ENCODE assay signal across 13 cellular contexts in genomic region chr2:176098366-176099158, GRCh38. TPM values are rescaled to one million over a fixed set of nuclear protein-coding genes. Genes with fewer than 3 reads are reported as not detected.
DNase-seq lines count a peak whose midpoint lies in the region; ATAC-seq and TF ChIP-seq lines count a peak whose summit lies in the region.
"Had no signal": no experiment of that assay in that cellular context is flagged by ENCODE, and none has a peak within 500 bp of the region (broad histone marks: within the 10 kb centered on the region; RNA-seq: fewer than 3 reads in every experiment).

No MANE protein-coding gene starts in this region.

- H3K79me2 ChIP-seq in ACC112 (ENCODE audit: control insufficient read depth, insufficient read depth, low read length, unreplicated experiment) (no peaks in the 10 kb centered on the region), PC-3 (ENCODE audit: low read length) (no peaks in the 10 kb centered on the region)

- peak overlapping the region; percentile 99 for H3K4me2 ChIP-seq in PC-3 (ENCODE audit: low read length)

- peaks cover 0 to 8% of the 10 kb centered on the region in 2 donors for H3K36me3 Mint-ChIP-seq in CD4-positive, alpha-beta memory T cell

- H3K4me3 ChIP-seq in ACC112 (ENCODE audit: low read depth, low read length): 0 out of 2 replicates have a peak overlapping the region, but pooled peaks have one; percentile 52
- H3K4me3 ChIP-seq in PC-3 (ENCODE audit: low read length): peak overlapping the region; percentile 88
- H3K4me3 ChIP-seq in iPS-20b (ENCODE audit: low read length): peak overlapping the region; percentile 11; the same call in 1 of the 2 replicates
- H3K4me3 ChIP-seq in testis: no peak overlapping the region
- no peak overlapping the region for H3K4me3 ChIP-seq in CD4-positive, alpha-beta memory T cell (ENCODE audit: low read length in 2 of 2)

- no peaks in the 10 kb centered on the region for H3K9me2 ChIP-seq in PC-3 (replicated peaks; ENCODE audit: low read length)

- H3K27me3 Mint-ChIP-seq in CD4-positive, alpha-beta memory T cell: peaks cover 84 to 85% of the 10 kb centered on the region in 2 donors

- WGBS in testis, 2 donors: 8 to 13% methylated on average over 11 to 35 of the region's 35 CpGs

- H3K36me3 ChIP-seq in ACC112 (ENCODE audit: insufficient read depth, low read length) (no peaks in the 10 kb centered on the region), PC-3 (ENCODE audit: low read depth, low read length) (no peaks in the 10 kb centered on the region), iPS-20b (ENCODE audit: insufficient read depth, low read depth, low read length) (no peaks in the 10 kb centered on the region), testis (ENCODE audit: low read depth, missing control alignments) (no peaks in the 10 kb centered on the region)
- H3K36me3 ChIP-seq in CD4-positive, alpha-beta memory T cell (ENCODE audit: insufficient read depth, low read length): no peaks in the 10 kb centered on the region

- H3K4me1 ChIP-seq in ACC112 (ENCODE audit: control insufficient read depth, insufficient read depth, low read length, unreplicated experiment) (no peaks in the 10 kb centered on the region), PC-3 (ENCODE audit: insufficient read depth, low read length) (peaks cover 5% of the 10 kb centered on the region; the same call in 1 of the 2 replicates), iPS-20b (ENCODE audit: insufficient read depth, low read length) (peaks cover 14% of the 10 kb centered on the region; the same call in 1 of the 2 replicates), testis (peaks cover 9% of the 10 kb centered on the region)
- H3K4me1 ChIP-seq in CD4-positive, alpha-beta memory T cell (ENCODE audit: insufficient read depth, low read length): peaks cover 23% of the 10 kb centered on the region

- H2AFZ ChIP-seq in ACC112 (ENCODE audit: low read length, unreplicated experiment) (no peak overlapping the region), PC-3 (ENCODE audit: low read length) (0 out of 2 replicates have a peak overlapping the region, but pooled peaks have one; percentile 98)

- H3K9ac ChIP-seq in PC-3 (ENCODE audit: low read length): no peak overlapping the region
- no peak overlapping the region for H3K9ac ChIP-seq in iPS-20b (ENCODE audit: low read depth, low read length)

- CTCF ChIA-PET in PC-3 (lab: Charles Lee): interaction anchor here (2.5 kb wide), 1 partner anchor 408 kb away, joined by 12 read pairs; no protein-coding TSS in a partner anchor
- CTCF ChIA-PET in CD4-positive, alpha-beta memory T cell (lab: Charles Lee; ENCODE audit: partially characterized antibody): interaction anchor here (0.9 to 4.1 kb wide), 10 partner anchors 10 to 1401 kb away, joined by 3 to 111 read pairs (median 5); no protein-coding TSS in a partner anchor

- POLR2A ChIA-PET in PC-3 (lab: Charles Lee; ENCODE audit: unreplicated experiment): interaction anchor here (0.6 kb wide), 1 partner anchor 437 kb away, joined by 3 read pairs; no protein-coding TSS in a partner anchor
- POLR2A ChIA-PET in CD4-positive, alpha-beta memory T cell (lab: Charles Lee; ENCODE audit: partially characterized antibody): no interaction called here

- ATAC-seq in PC-3: no peak

- TF ChIP-seq CTCF in PC-3 (conservative IDR thresholded peaks at IDR 0.05; ENCODE audit: low read depth, low read length): no peak
- TF ChIP-seq CTCF in testis (IDR thresholded peaks at IDR 0.05): no peak

- no TSS peak for BruUV-seq in PC-3 (replicated peaks; lab: Mats Ljungman, UMichigan)

- H3F3A ChIP-seq in PC-3 (ENCODE audit: low read length, unreplicated experiment): no peaks in the 10 kb centered on the region

- H3K4me1 Mint-ChIP-seq in CD4-positive, alpha-beta memory T cell: peaks cover 12 to 33% (median 23%) of the 10 kb centered on the region in 4 donors

- H3K9me3 Mint-ChIP-seq in CD4-positive, alpha-beta memory T cell: peaks cover 0 to 28% (median 17%) of the 10 kb centered on the region in 8 donors
- H3K9me3 Mint-ChIP-seq: CD4-positive, alpha-beta T cell; neural crest cell had no signal

- H3K27ac Mint-ChIP-seq in CD4-positive, alpha-beta memory T cell: peak overlapping the region in 2 of 7 donors; percentile 29 to 83
- H3K27ac Mint-ChIP-seq: activated naive CD8-positive, alpha-beta T cell; CD4-positive, alpha-beta T cell had no signal

- no peak for TF ChIP-seq POLR2A in testis (IDR thresholded peaks at IDR 0.05)

- peak overlapping the region in 4 of 8 donors; percentile 20 to 73 (median 28) for H3K4me3 Mint-ChIP-seq in CD4-positive, alpha-beta memory T cell

- intact Hi-C loops in PC-3 (cut with micrococcal nuclease): loop anchor here (10.0 kb wide), 1 partner anchor 1064 kb away; no protein-coding TSS in a partner anchor
- intact Hi-C loops in testis (cut with DNase I; ENCODE audit: low total_unique reads): no loop called here
- intact Hi-C loops in CD4-positive, alpha-beta memory T cell (cut with micrococcal nuclease): no loop called here

- H4K20me1 ChIP-seq in PC-3 (ENCODE audit: low read length): no peaks in the 10 kb centered on the region

- H3K27ac ChIP-seq in ACC112 (ENCODE audit: low read depth, low read length): no peak overlapping the region
- H3K27ac ChIP-seq in PC-3 (ENCODE audit: low read length): no peak overlapping the region
- H3K27ac ChIP-seq in iPS-20b (ENCODE audit: low read length): no peak overlapping the region
- H3K27ac ChIP-seq in testis: no peak overlapping the region
- no peak overlapping the region for H3K27ac ChIP-seq in CD4-positive, alpha-beta memory T cell (ENCODE audit: low read depth, low read length)

- H3K9me3 ChIP-seq in PC-3 (ENCODE audit: low read length) (no peaks in the 10 kb centered on the region), iPS-20b (ENCODE audit: insufficient read depth, low read depth, low read length) (peaks cover 15% of the 10 kb centered on the region), testis (no peaks in the 10 kb centered on the region)
- no peaks in the 10 kb centered on the region for H3K9me3 ChIP-seq in CD4-positive, alpha-beta memory T cell (ENCODE audit: control insufficient read depth in 1 of 2, low read length in 2 of 2)

- H3K27me3 ChIP-seq in ACC112 (ENCODE audit: insufficient read depth, low read length): peaks cover 99% of the 10 kb centered on the region
- 0 out of 2 replicates have a peak, but pooled peaks cover 3% of the 10 kb centered on the region for H3K27me3 ChIP-seq in PC-3 (ENCODE audit: low read length)
- peaks cover 100% of the 10 kb centered on the region for H3K27me3 ChIP-seq in iPS-20b (ENCODE audit: insufficient read depth, low read length)
- H3K27me3 ChIP-seq in testis: peaks cover 11% of the 10 kb centered on the region
- peaks cover 85% of the 10 kb centered on the region for H3K27me3 ChIP-seq in CD4-positive, alpha-beta memory T cell (ENCODE audit: insufficient read depth, low read length)

- DNase-seq in EL (peak; percentile 34), PC-3 (no peak), NOMO-1 treated with dmso at 0.1 percent for 144 hours (lab: John Stamatoyannopoulos, UW; ENCODE audit: unreplicated experiment) (no peak), testis (no peak), D341Med (ENCODE audit: low spot score) (no peak)
- no peak for DNase-seq in CD4-positive, alpha-beta memory T cell
- DNase-seq: activated CD4-positive, alpha-beta T cell treated with anti-CD3 and anti-CD28 coated beads, Interleukin-2, amount 50 U/mL, for 48 hours; stimulated activated CD4-positive, alpha-beta T cell treated with anti-CD3 and anti-CD28 coated beads, Interleukin-12 subunit alpha, Interleukin-12 subunit beta, amount 100 ng/mL, for 4 hours had no signal

RNA-seq across cellular contexts. Expression of gene HOXD12, which starts 1.0 kb away (rescaled TPM):
- total RNA-seq in PC-3 (2014; rRNA removed) (not detected in 2 replicates), testis (not detected)
- not detected for polyA plus RNA-seq in testis (ENCODE audit: insufficient read depth, low read depth, low replicate concordance)
- total RNA-seq in CD4-positive, alpha-beta memory T cell: not detected
- not detected for polyA plus RNA-seq in CD4-positive, alpha-beta memory T cell
- total RNA-seq: CD4-positive, alpha-beta T cell; neural crest cell had no signal

RNA-seq across cellular contexts. Expression of gene HOXD13, which starts 6.0 kb away (rescaled TPM):
- total RNA-seq in PC-3 (2014; rRNA removed) (0.36 and 0.46 TPM in 2 replicates), testis (under 1 TPM in 1 of 2 donors, not detected in 1; 0.31 TPM)
- polyA plus RNA-seq in testis (ENCODE audit: insufficient read depth, low read depth, low replicate concordance): 0.36 TPM
- not detected for total RNA-seq in CD4-positive, alpha-beta memory T cell
- polyA plus RNA-seq in CD4-positive, alpha-beta memory T cell: not detected
- total RNA-seq: CD4-positive, alpha-beta T cell; neural crest cell had no signal

RNA-seq across cellular contexts. Expression of gene HOXD11, which starts 8.5 kb away (rescaled TPM):
- total RNA-seq in PC-3 (2014; rRNA removed): not detected in 2 replicates
- 1 to 10 TPM in 1 of 2 donors, under 1 TPM in 1; 0.62 to 1.7 TPM for total RNA-seq in testis
- 0.29 TPM for polyA plus RNA-seq in testis (ENCODE audit: insufficient read depth, low read depth, low replicate concordance)
- total RNA-seq in CD4-positive, alpha-beta memory T cell: not detected
- polyA plus RNA-seq in CD4-positive, alpha-beta memory T cell: not detected
- total RNA-seq: CD4-positive, alpha-beta T cell; neural crest cell had no signal

RNA-seq across cellular contexts. Expression of gene EVX2, which starts 14.8 kb away (rescaled TPM):
- total RNA-seq in PC-3 (2014; rRNA removed) (not detected in 2 replicates), testis (1 to 10 TPM; 1.5 to 3.1 TPM)
- polyA plus RNA-seq in testis (ENCODE audit: insufficient read depth, low read depth, low replicate concordance): 2.3 TPM
- not detected for total RNA-seq in CD4-positive, alpha-beta memory T cell
- not detected for polyA plus RNA-seq in CD4-positive, alpha-beta memory T cell
- total RNA-seq: CD4-positive, alpha-beta T cell had no signal

RNA-seq across cellular contexts. Expression of gene HOXD10, which starts 18.0 kb away (rescaled TPM):
- not detected in 2 replicates for total RNA-seq in PC-3 (2014; rRNA removed)
- 1 to 10 TPM; 2.7 to 3.3 TPM for total RNA-seq in testis
- 0.92 TPM for polyA plus RNA-seq in testis (ENCODE audit: insufficient read depth, low read depth, low replicate concordance)
- not detected for total RNA-seq in CD4-positive, alpha-beta memory T cell
- not detected for polyA plus RNA-seq in CD4-positive, alpha-beta memory T cell
- total RNA-seq: CD4-positive, alpha-beta T cell; neural crest cell had no signal

Comparison
In these comparisons a context has a peak if more than half of its experiments do, and no peak if none do; other contexts are left out.
1. H3K4me3 ChIP-seq: peak in ACC112 (single experiment), PC-3 (single experiment) and iPS-20b (single experiment); none in testis (0 of 2) and CD4-positive, alpha-beta memory T cell (0 of 2).